24 cellular contexts compared by ENCODE assay signal in the genomic region with DNA sequence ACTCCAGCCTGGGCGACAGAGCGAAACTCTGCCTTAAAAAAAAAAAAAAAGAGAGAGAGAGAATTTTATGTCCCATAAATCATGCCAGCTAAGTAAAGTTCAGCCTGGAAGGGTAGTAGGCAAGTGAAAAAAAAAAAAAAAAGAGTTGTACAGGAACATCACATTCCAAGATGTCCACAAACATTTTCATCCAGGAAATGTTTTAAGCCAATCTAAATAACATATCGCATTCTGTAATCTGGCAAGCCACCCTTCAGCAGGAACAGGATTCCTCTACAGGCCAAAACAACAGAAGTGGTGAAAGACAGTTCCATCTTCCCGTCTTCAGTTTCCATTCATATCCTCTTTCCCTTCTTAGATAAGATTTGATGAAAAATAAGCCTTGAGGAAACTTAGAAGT.
A peak's percentile ranks its signal among the peaks of the same experiment; 100 is the strongest.
DNase-seq lines count a peak whose midpoint lies in the region; ATAC-seq and TF ChIP-seq lines count a peak whose summit lies in the region.
"Had no signal": no experiment of that assay in that cellular context is flagged by ENCODE, and none has a peak within 500 bp of the region (broad histone marks: within the 10 kb centered on the region; RNA-seq: fewer than 3 reads in every experiment).

No MANE protein-coding gene starts in this region.

- H3K27ac ChIP-seq in C4-2B (peak overlapping the region; percentile 65), VCaP (peak overlapping the region; percentile 75), right lobe of liver (no peak overlapping the region), spleen (no peak overlapping the region)
- H3K27ac ChIP-seq: A549; BLaER1 treated with 17β-estradiol and CSF1 and Interleukin-3, amounts not matched to agents 10 nM and 100 nM had no signal

- peak; percentile 37 for DNase-seq in astrocyte of the spinal cord (ENCODE audit: low read depth, low spot score)
- peak; percentile 22 for DNase-seq in glomerular endothelial cell (ENCODE audit: extremely low read depth, low read depth, low spot score)
- no peak for DNase-seq in right lobe of liver
- no peak for DNase-seq in omental fat pad (ENCODE audit: low spot score)
- DNase-seq in spleen = no peak
- DNase-seq: 8988T; ACHN; AML-193; BE2C; Calu3; CD4-positive, alpha-beta memory T cell; COR-L47; DMS153; DMS79; EL; GDM1; GOT3; HFFc6 had no signal

- H3K4me1 ChIP-seq in right lobe of liver = no peaks in the 10 kb centered on the region
- no peaks in the 10 kb centered on the region for H3K4me1 ChIP-seq in spleen
- H3K4me1 ChIP-seq: A549; BE2C; BLaER1 treated with 17β-estradiol and CSF1 and Interleukin-3, amounts not matched to agents 10 nM and 100 nM had no signal

- H3K36me3 ChIP-seq in right lobe of liver (no peaks in the 10 kb centered on the region), spleen (no peaks in the 10 kb centered on the region)
- H3K36me3 ChIP-seq: BE2C; BLaER1 treated with 17β-estradiol and CSF1 and Interleukin-3, amounts not matched to agents 10 nM and 100 nM; HAP-1 had no signal

- in situ Hi-C loops in astrocyte of the spinal cord (cut with HindIII; ENCODE audit: low sequenced_read_pairs) = no loop called here

- no peaks in the 10 kb centered on the region for H3K9me3 ChIP-seq in right lobe of liver
- peaks cover 0 to 11% (median 5%) of the 10 kb centered on the region in 8 donors for H3K9me3 ChIP-seq in spleen
- H3K9me3 ChIP-seq: BE2C; BLaER1 treated with 17β-estradiol and CSF1 and Interleukin-3, amounts not matched to agents 10 nM and 100 nM; HAP-1 had no signal

- 72% methylated on average over 4 of the region's 4 CpGs for WGBS in right lobe of liver (ENCODE audit: insufficient coverage, low coverage, low lambda C conversion rate, missing lambda C conversion rate)
- WGBS in spleen, 5 donors = 80 to 95% (median 88%) methylated on average over 4 of the region's 4 CpGs

- intact Hi-C loops in right lobe of liver (cut with DNase I) = no loop called here
- intact Hi-C loops in spleen (cut with DNase I; ENCODE audit: low total_unique reads) = no loop called here

- TF ChIP-seq POLR2A in right lobe of liver (IDR thresholded peaks at IDR 0.05) (no peak), spleen (IDR thresholded peaks at IDR 0.05) (no peak)

- no peak for ATAC-seq in right lobe of liver
- ATAC-seq in omental fat pad (ENCODE audit: low FRiP score) = no peak
- ATAC-seq: A549, GM12878 had no signal

- TF ChIP-seq CTCF in C4-2B (conservative IDR thresholded peaks at IDR 0.05) (no peak), VCaP (conservative IDR thresholded peaks at IDR 0.05) (no peak), astrocyte of the spinal cord (IDR thresholded peaks at IDR 0.05; ENCODE audit: low read depth, low read length) (no peak), right lobe of liver (IDR thresholded peaks at IDR 0.05) (no peak), omental fat pad (IDR thresholded peaks at IDR 0.05) (no peak), spleen (IDR thresholded peaks at IDR 0.05 in 8 of 11, conservative IDR thresholded peaks at IDR 0.05 in 3 of 11) (no peak)

- H3K4me3 ChIP-seq in astrocyte of the spinal cord (ENCODE audit: low read depth, low read length) = no peak overlapping the region
- H3K4me3 ChIP-seq in right lobe of liver = no peak overlapping the region
- H3K4me3 ChIP-seq in spleen = no peak overlapping the region
- H3K4me3 ChIP-seq: A549; BLaER1 treated with 17β-estradiol and CSF1 and Interleukin-3, amounts not matched to agents 10 nM and 100 nM; GM12878; HAP-1 had no signal

- H3K27me3 ChIP-seq in right lobe of liver (no peaks in the 10 kb centered on the region), spleen (replicated peaks in 1 of 7) (no peaks in the 10 kb centered on the region)
- H3K27me3 ChIP-seq: BE2C; BLaER1 treated with 17β-estradiol and CSF1 and Interleukin-3, amounts not matched to agents 10 nM and 100 nM had no signal

Comparison
In these comparisons a context has a peak if more than half of its experiments do, and no peak if none do; other contexts are left out.
1. H3K27ac ChIP-seq: peak in C4-2B (single experiment) and VCaP (single experiment); none in right lobe of liver (0 of 3) and spleen (0 of 8).
2. DNase-seq: peak in astrocyte of the spinal cord (single experiment) and glomerular endothelial cell (single experiment); none in right lobe of liver (0 of 3), omental fat pad (single experiment) and spleen (single experiment).